1 cellular context compared by ENCODE assay signal in the genomic region with DNA sequence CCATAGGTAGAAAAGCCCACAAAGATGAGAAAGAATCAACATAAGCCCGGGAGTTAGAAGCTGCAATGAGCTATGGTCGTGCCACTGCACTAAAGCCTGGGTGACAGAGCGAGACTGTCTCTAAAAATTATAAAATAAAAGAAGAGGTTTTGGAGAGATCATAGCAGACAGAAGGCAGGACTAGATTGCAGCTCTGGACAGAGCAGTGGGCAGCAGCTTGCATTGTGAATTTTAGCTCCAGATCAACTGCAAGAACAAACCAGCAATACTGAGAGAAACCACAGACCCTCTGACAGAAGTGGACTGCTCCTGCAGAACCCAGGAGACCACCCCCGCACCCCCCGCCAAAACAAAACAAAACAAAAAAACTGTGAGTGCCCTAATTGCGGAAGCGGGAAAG.
TF ChIP-seq lines count a peak whose summit lies in the region.

No MANE protein-coding gene starts in this region.

TF ChIP-seq in HEK293, 187 proteins besides CTCF, POLR2A, EP300 and RAD21 (continued from another document):
- TF ChIP-seq, protein P1, sequence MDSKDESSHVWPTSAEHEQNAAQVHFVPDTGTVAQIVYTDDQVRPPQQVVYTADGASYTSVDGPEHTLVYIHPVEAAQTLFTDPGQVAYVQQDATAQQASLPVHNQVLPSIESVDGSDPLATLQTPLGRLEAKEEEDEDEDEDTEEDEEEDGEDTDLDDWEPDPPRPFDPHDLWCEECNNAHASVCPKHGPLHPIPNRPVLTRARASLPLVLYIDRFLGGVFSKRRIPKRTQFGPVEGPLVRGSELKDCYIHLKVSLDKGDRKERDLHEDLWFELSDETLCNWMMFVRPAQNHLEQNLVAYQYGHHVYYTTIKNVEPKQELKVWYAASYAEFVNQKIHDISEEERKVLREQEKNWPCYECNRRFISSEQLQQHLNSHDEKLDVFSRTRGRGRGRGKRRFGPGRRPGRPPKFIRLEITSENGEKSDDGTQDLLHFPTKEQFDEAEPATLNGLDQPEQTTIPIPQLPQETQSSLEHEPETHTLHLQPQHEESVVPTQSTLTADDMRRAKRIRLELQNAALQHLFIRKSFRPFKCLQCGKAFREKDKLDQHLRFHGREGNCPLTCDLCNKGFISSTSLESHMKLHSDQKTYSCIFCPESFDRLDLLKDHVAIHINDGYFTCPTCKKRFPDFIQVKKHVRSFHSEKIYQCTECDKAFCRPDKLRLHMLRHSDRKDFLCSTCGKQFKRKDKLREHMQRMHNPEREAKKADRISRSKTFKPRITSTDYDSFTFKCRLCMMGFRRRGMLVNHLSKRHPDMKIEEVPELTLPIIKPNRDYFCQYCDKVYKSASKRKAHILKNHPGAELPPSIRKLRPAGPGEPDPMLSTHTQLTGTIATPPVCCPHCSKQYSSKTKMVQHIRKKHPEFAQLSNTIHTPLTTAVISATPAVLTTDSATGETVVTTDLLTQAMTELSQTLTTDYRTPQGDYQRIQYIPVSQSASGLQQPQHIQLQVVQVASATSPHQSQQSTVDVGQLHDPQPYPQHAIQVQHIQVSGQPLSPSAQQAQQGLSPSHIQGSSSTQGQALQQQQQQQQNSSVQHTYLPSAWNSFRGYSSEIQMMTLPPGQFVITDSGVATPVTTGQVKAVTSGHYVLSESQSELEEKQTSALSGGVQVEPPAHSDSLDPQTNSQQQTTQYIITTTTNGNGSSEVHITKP (tag by site-specific recombination; IDR thresholded peaks at IDR 0.05) = peak; percentile 61
- TF ChIP-seq, protein P2, sequence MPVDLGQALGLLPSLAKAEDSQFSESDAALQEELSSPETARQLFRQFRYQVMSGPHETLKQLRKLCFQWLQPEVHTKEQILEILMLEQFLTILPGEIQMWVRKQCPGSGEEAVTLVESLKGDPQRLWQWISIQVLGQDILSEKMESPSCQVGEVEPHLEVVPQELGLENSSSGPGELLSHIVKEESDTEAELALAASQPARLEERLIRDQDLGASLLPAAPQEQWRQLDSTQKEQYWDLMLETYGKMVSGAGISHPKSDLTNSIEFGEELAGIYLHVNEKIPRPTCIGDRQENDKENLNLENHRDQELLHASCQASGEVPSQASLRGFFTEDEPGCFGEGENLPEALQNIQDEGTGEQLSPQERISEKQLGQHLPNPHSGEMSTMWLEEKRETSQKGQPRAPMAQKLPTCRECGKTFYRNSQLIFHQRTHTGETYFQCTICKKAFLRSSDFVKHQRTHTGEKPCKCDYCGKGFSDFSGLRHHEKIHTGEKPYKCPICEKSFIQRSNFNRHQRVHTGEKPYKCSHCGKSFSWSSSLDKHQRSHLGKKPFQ (tag by site-specific recombination; IDR thresholded peaks at IDR 0.05) = no peak
- TF ChIP-seq ZNF473 (tag by site-specific recombination; IDR thresholded peaks at IDR 0.05) (no peak), ZBTB21 (tag by site-specific recombination; IDR thresholded peaks at IDR 0.05) (no peak), ZNF350 (tag by site-specific recombination; IDR thresholded peaks at IDR 0.05) (no peak)
